Comparison of ENCODE assay signal across 19 cellular contexts in genomic region chr5:171709930-171710329, GRCh38.
DNase-seq lines count a peak whose midpoint lies in the region; ATAC-seq and TF ChIP-seq lines count a peak whose summit lies in the region.
"Had no signal": no experiment of that assay in that cellular context is flagged by ENCODE, and none has a peak within 500 bp of the region (broad histone marks: within the 10 kb centered on the region; RNA-seq: fewer than 3 reads in every experiment).

No MANE protein-coding gene starts in this region.

- DNase-seq in ELF-1 (ENCODE audit: low read depth, low spot score) (peak; percentile 14), coronary artery (ENCODE audit: low spot score) (peak; percentile 12), left cardiac atrium (peak; percentile 43), neuronal stem cell (ENCODE audit: low spot score) (no peak), GF-D8 (lab: John Stamatoyannopoulos, UW) (no peak)
- no peak for DNase-seq in CD4-positive, alpha-beta memory T cell
- DNase-seq in stimulated activated CD4-positive, alpha-beta T cell treated with anti-CD3 and anti-CD28 coated beads, Interleukin-2, amount 100 ng/mL, for 48 hours: no peak
- DNase-seq in activated CD4-positive, alpha-beta memory T cell treated with anti-CD3 and anti-CD28 coated beads for 36 hours: no peak
- DNase-seq: COR-L47, DMS153, EL, NCI-H1048, NCI-H146, NCI-H446, SHP77 had no signal

- H3K4me1 ChIP-seq in neuronal stem cell (ENCODE audit: control insufficient read depth in 2 of 2, insufficient read depth in 1 of 2, low read depth in 1 of 2, low read length in 2 of 2): peaks cover 0 to 5% of the 10 kb centered on the region in 2 donors
- H3K4me1 ChIP-seq in CD4-positive, alpha-beta memory T cell (ENCODE audit: insufficient read depth, low read length): no peaks in the 10 kb centered on the region

- H3K4me3 Mint-ChIP-seq in CD4-positive, alpha-beta memory T cell: no peak overlapping the region
- H3K4me3 Mint-ChIP-seq in activated CD4-positive, alpha-beta memory T cell treated with anti-CD3 and anti-CD28 coated beads for 36 hours: no peak overlapping the region

- no peak overlapping the region for H4K8ac ChIP-seq in neuronal stem cell (ENCODE audit: low read depth, low read length)

- no peak overlapping the region for H2AK5ac ChIP-seq in neuronal stem cell (ENCODE audit: low read depth, low read length)

- H3K36me3 Mint-ChIP-seq in CD4-positive, alpha-beta memory T cell: no peaks in the 10 kb centered on the region
- H3K36me3 Mint-ChIP-seq in activated CD4-positive, alpha-beta memory T cell treated with anti-CD3 and anti-CD28 coated beads for 36 hours: no peaks in the 10 kb centered on the region

- H3K4me3 ChIP-seq in coronary artery (no peak overlapping the region), neuronal stem cell (ENCODE audit: low read length in 2 of 2) (no peak overlapping the region)
- H3K4me3 ChIP-seq in CD4-positive, alpha-beta memory T cell (ENCODE audit: low read length in 2 of 2): no peak overlapping the region
- H3K4me3 ChIP-seq: K562 had no signal

- intact Hi-C loops in left cardiac atrium (cut with DNase I): no loop called here
- intact Hi-C loops in CD4-positive, alpha-beta memory T cell (cut with micrococcal nuclease): no loop called here
- intact Hi-C loops in activated CD4-positive, alpha-beta memory T cell treated with anti-CD3 and anti-CD28 coated beads for 36 hours (cut with micrococcal nuclease): no loop called here

- H3K23ac ChIP-seq in neuronal stem cell (ENCODE audit: low read depth, low read length, poor library complexity): no peak overlapping the region

- no CpG with 5 or more reads among the region's 5 CpGs for WGBS in neuronal stem cell (ENCODE audit: extremely low coverage in 2 of 2, insufficient read length in 2 of 2, insufficient replicate concordance in 1 of 2), 2 donors

- H3K36me3 ChIP-seq in neuronal stem cell (replicated peaks in 1 of 2; ENCODE audit: control insufficient read depth in 2 of 2, insufficient read depth in 2 of 2, low read length in 2 of 2): no peaks in the 10 kb centered on the region
- no peaks in the 10 kb centered on the region for H3K36me3 ChIP-seq in CD4-positive, alpha-beta memory T cell (ENCODE audit: insufficient read depth, low read length)

- no peak overlapping the region for H3K18ac ChIP-seq in neuronal stem cell (ENCODE audit: low read length)

- TF ChIP-seq CTCF in coronary artery (IDR thresholded peaks at IDR 0.05): no peak

- H3K9ac ChIP-seq in neuronal stem cell (ENCODE audit: low read depth, low read length, poor library complexity): no peak overlapping the region

- no peak overlapping the region for H4K91ac ChIP-seq in neuronal stem cell (ENCODE audit: low read depth, low read length, poor library complexity)

- H3K14ac ChIP-seq in neuronal stem cell (ENCODE audit: low read length): no peak overlapping the region

- H3K9me3 ChIP-seq in neuronal stem cell (replicated peaks in 1 of 2; ENCODE audit: control insufficient read depth in 2 of 2, insufficient read depth in 1 of 2, low read depth in 1 of 2, low read length in 2 of 2): peaks cover 0 to 9% of the 10 kb centered on the region in 2 donors
- H3K9me3 ChIP-seq in CD4-positive, alpha-beta memory T cell (ENCODE audit: control insufficient read depth in 1 of 2, low read length in 2 of 2): no peaks in the 10 kb centered on the region

- POLR2A ChIA-PET in CD4-positive, alpha-beta memory T cell (lab: Charles Lee; ENCODE audit: partially characterized antibody): no interaction called here
- POLR2A ChIA-PET in activated CD4-positive, alpha-beta memory T cell treated with anti-CD3 and anti-CD28 coated beads for 36 hours (lab: Charles Lee): no interaction called here

- H3K9me3 Mint-ChIP-seq in CD4-positive, alpha-beta memory T cell: peaks cover 0 to 5% (median 0%) of the 10 kb centered on the region in 8 donors
- peaks cover 4% of the 10 kb centered on the region for H3K9me3 Mint-ChIP-seq in activated CD4-positive, alpha-beta memory T cell treated with anti-CD3 and anti-CD28 coated beads for 36 hours

- H3K4me2 ChIP-seq in neuronal stem cell (ENCODE audit: insufficient read depth, low read length, poor library complexity, severe bottlenecking): no peak overlapping the region

- H3K27ac Mint-ChIP-seq in CD4-positive, alpha-beta memory T cell: no peak overlapping the region
- no peak overlapping the region for H3K27ac Mint-ChIP-seq in activated CD4-positive, alpha-beta memory T cell treated with anti-CD3 and anti-CD28 coated beads for 36 hours

- H3K27me3 Mint-ChIP-seq in CD4-positive, alpha-beta memory T cell: peaks cover 1 to 8% of the 10 kb centered on the region in 2 donors
- H3K27me3 Mint-ChIP-seq in activated CD4-positive, alpha-beta memory T cell treated with anti-CD3 and anti-CD28 coated beads for 36 hours: peaks cover 6% of the 10 kb centered on the region

- H3K27ac ChIP-seq in coronary artery (no peak overlapping the region), neuronal stem cell (replicated peaks; ENCODE audit: low read length) (no peak overlapping the region)
- H3K27ac ChIP-seq in CD4-positive, alpha-beta memory T cell (ENCODE audit: low read depth, low read length): no peak overlapping the region
- H3K27ac ChIP-seq: C4-2B had no signal

- H2AFZ ChIP-seq in neuronal stem cell (ENCODE audit: low read length): peak overlapping the region; percentile 31

- no peaks in the 10 kb centered on the region for H3K4me1 Mint-ChIP-seq in CD4-positive, alpha-beta memory T cell
- H3K4me1 Mint-ChIP-seq in activated CD4-positive, alpha-beta memory T cell treated with anti-CD3 and anti-CD28 coated beads for 36 hours (ENCODE audit: low read depth): no peaks in the 10 kb centered on the region

- peak; percentile 16 to 77 for ATAC-seq in left cardiac atrium
- ATAC-seq: HCT116, K562, Panc1 had no signal

- no peak overlapping the region for H2BK12ac ChIP-seq in neuronal stem cell (ENCODE audit: low read length)

- CTCF ChIA-PET in CD4-positive, alpha-beta memory T cell (lab: Charles Lee; ENCODE audit: partially characterized antibody): no interaction called here
- CTCF ChIA-PET in activated CD4-positive, alpha-beta memory T cell treated with anti-CD3 and anti-CD28 coated beads for 36 hours (lab: Charles Lee): no interaction called here

- H3K4ac ChIP-seq in neuronal stem cell (ENCODE audit: low read length): no peak overlapping the region

- no peaks in the 10 kb centered on the region for H3K27me3 ChIP-seq in neuronal stem cell (ENCODE audit: control insufficient read depth in 3 of 3, insufficient read depth in 3 of 3, low read depth in 1 of 3, low read length in 3 of 3)
- no peaks in the 10 kb centered on the region for H3K27me3 ChIP-seq in CD4-positive, alpha-beta memory T cell (ENCODE audit: insufficient read depth, low read length)

- H3K79me1 ChIP-seq in neuronal stem cell (ENCODE audit: low read depth, low read length): no peaks in the 10 kb centered on the region

- no peak overlapping the region for H2BK15ac ChIP-seq in neuronal stem cell (ENCODE audit: low read length)

- H2BK120ac ChIP-seq in neuronal stem cell (ENCODE audit: low read depth, low read length): no peak overlapping the region

- H2BK5ac ChIP-seq in neuronal stem cell (ENCODE audit: low read length): no peak overlapping the region

Comparison
In these comparisons a context has a peak if more than half of its experiments do, and no peak if none do; other contexts are left out.
1. DNase-seq: peak in ELF-1 (single experiment), coronary artery (single experiment) and left cardiac atrium (single experiment); none in neuronal stem cell (single experiment), GF-D8 (single experiment), CD4-positive, alpha-beta memory T cell (0 of 5), stimulated activated CD4-positive, alpha-beta T cell treated with anti-CD3 and anti-CD28 coated beads, Interleukin-2, amount 100 ng/mL, for 48 hours (0 of 2) and activated CD4-positive, alpha-beta memory T cell treated with anti-CD3 and anti-CD28 coated beads for 36 hours (single experiment).